Comparison of ENCODE assay signal across 13 cellular contexts in genomic region chr14:94680498-94681288, GRCh38.
A peak's percentile ranks its signal among the peaks of the same experiment; 100 is the strongest.
DNase-seq lines count a peak whose midpoint lies in the region; ATAC-seq and TF ChIP-seq lines count a peak whose summit lies in the region.
"Had no signal": no experiment of that assay in that cellular context is flagged by ENCODE, and none has a peak within 500 bp of the region (broad histone marks: within the 10 kb centered on the region; RNA-seq: fewer than 3 reads in every experiment).

No MANE protein-coding gene starts in this region.

- H3K4me1 ChIP-seq in liver (ENCODE audit: control insufficient read depth in 4 of 4, insufficient read depth in 4 of 4, low read length in 3 of 4): peaks cover 3 to 26% (median 25%) of the 10 kb centered on the region in 4 donors

- peak; percentile 64 to 74 for TF ChIP-seq RAD21 in liver (IDR thresholded peaks at IDR 0.05)

- H3K9ac ChIP-seq in liver (ENCODE audit: low read depth in 1 of 2, low read length in 2 of 2): no peak overlapping the region

- no peaks in the 10 kb centered on the region for H3K36me3 ChIP-seq in liver (ENCODE audit: control insufficient read depth in 4 of 4, insufficient read depth in 3 of 4, low read depth in 1 of 4, low read length in 3 of 4)

- intact Hi-C loops in sciatic nerve (cut with DNase I): no loop called here

- no peak overlapping the region for H3K27ac ChIP-seq in coronary artery
- peak overlapping the region; percentile 59 to 68 for H3K27ac ChIP-seq in liver (ENCODE audit: low read depth in 1 of 2, low read length in 2 of 2)

- no peak overlapping the region for H3K4me3 ChIP-seq in coronary artery
- peak overlapping the region in 2 of 3 donors; percentile 2 to 7 for H3K4me3 ChIP-seq in liver (ENCODE audit: low read depth in 1 of 3, low read length in 3 of 3)

- TF ChIP-seq CTCF in coronary artery (IDR thresholded peaks at IDR 0.05): no peak
- TF ChIP-seq CTCF in liver (IDR thresholded peaks at IDR 0.05; ENCODE audit: low read depth, low read length, missing input control): no peak

- H3K27me3 ChIP-seq in liver (ENCODE audit: control insufficient read depth in 4 of 4, insufficient read depth in 4 of 4, low read length in 3 of 4): no peaks in the 10 kb centered on the region

- no peaks in the 10 kb centered on the region for H3K9me3 ChIP-seq in liver (ENCODE audit: control insufficient read depth in 4 of 4, low read length in 3 of 4)

- 37% methylated on average over 14 of the region's 14 CpGs for WGBS in liver

- peak; percentile 8 for ATAC-seq in sciatic nerve
- ATAC-seq in stimulated activated naive CD8-positive, alpha-beta T cell treated with anti-CD3 and anti-CD28 coated beads, Interleukin-15, Interleukin-2, amounts not matched to agents 100 U/mL and 50 U/mL, for 24 hours: no peak

- DNase-seq in AG20443 (ENCODE audit: low spot score): peak; percentile 3
- DNase-seq in coronary artery (ENCODE audit: low spot score): peak; percentile 60
- DNase-seq in sciatic nerve (ENCODE audit: low spot score): peak; percentile 51
- DNase-seq in stimulated activated CD8-positive, alpha-beta memory T cell treated with anti-CD3 and anti-CD28 coated beads, Interleukin-4, amount 100 ng/mL, for 48 hours: no peak
- no peak for DNase-seq in COR-L47 (lab: John Stamatoyannopoulos, UW)
- no peak for DNase-seq in stimulated activated naive CD8-positive, alpha-beta T cell treated with anti-CD3 and anti-CD28 coated beads, Interleukin-15, Interleukin-2, amounts not matched to agents 100 U/mL and 50 U/mL, for 24 hours
- DNase-seq in NK-92 (lab: John Stamatoyannopoulos, UW; ENCODE audit: unreplicated experiment): no peak
- DNase-seq: GDM1, NCI-H1694, NCI-H2081, NCI-H446, Right ventricle myocardium superior had no signal

TF ChIP-seq in liver, 16 proteins besides CTCF, POLR2A, EP300 and RAD21:
- TF ChIP-seq HNF4A (conservative IDR thresholded peaks at IDR 0.05) (peak; percentile 95 to 96), ZBTB33 (IDR thresholded peaks at IDR 0.05) (no peak), ATF3 (IDR thresholded peaks at IDR 0.05) (no peak), TAF1 (conservative IDR thresholded peaks at IDR 0.05) (no peak), GABPA (IDR thresholded peaks at IDR 0.05 in 1 of 2, conservative IDR thresholded peaks at IDR 0.05 in 1 of 2) (no peak), RXRA (IDR thresholded peaks at IDR 0.05) (peak; percentile 93 to 96), MAX (IDR thresholded peaks at IDR 0.05) (no peak), HNF4G (IDR thresholded peaks at IDR 0.05) (peak; percentile 87), YY1 (IDR thresholded peaks at IDR 0.05) (no peak), FOXA1 (IDR thresholded peaks at IDR 0.05) (peak; percentile 44), NR2F2 (IDR thresholded peaks at IDR 0.05) (peak; percentile 31), SP1 (IDR thresholded peaks at IDR 0.05) (peak; percentile 90), EGR1 (IDR thresholded peaks at IDR 0.05; ENCODE audit: low read depth in 2 of 2) (peak in 1 of 2 donors; percentile 28), REST (IDR thresholded peaks at IDR 0.05) (peak; percentile 38), JUND (IDR thresholded peaks at IDR 0.05) (peak in 1 of 2 donors; percentile 51), FOXA2 (IDR thresholded peaks at IDR 0.05) (no peak)

Comparison
In these comparisons a context has a peak if more than half of its experiments do, and no peak if none do; other contexts are left out.
1. DNase-seq: peak in AG20443 (single experiment), coronary artery (single experiment) and sciatic nerve (single experiment); none in stimulated activated CD8-positive, alpha-beta memory T cell treated with anti-CD3 and anti-CD28 coated beads, Interleukin-4, amount 100 ng/mL, for 48 hours (single experiment), COR-L47 (single experiment), stimulated activated naive CD8-positive, alpha-beta T cell treated with anti-CD3 and anti-CD28 coated beads, Interleukin-15, Interleukin-2, amounts not matched to agents 100 U/mL and 50 U/mL, for 24 hours (single experiment) and NK-92 (single experiment).
2. H3K27ac ChIP-seq: peak in liver (2 of 2); none in coronary artery (0 of 2).